ENCODE assay signal across 27 cellular contexts in the genomic region with DNA sequence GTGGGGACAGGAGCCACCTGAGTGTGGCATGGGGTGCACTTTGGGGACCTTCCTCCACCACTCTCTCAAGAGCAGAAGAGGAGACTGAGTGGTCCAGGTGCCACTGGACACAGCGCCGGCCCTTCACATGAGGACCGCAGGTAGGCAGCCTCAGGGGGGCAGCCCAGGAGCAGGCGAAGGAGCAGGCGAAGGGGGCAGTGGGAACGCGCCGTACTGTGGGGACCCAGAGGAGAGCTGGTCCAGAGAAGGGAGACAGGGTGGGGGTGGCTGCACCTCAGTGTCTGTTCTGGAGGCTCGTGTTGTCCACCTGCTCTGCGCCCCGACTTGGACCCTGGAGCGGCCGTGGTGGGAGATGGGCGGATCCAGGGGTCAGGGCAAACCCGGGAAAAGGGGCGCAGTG. TPM values are rescaled to one million over a fixed set of nuclear protein-coding genes. Genes with fewer than 3 reads are reported as not detected.
"Had no signal": no experiment of that assay in that cellular context is flagged by ENCODE, and none has a peak within 500 bp of the region (broad histone marks: within the 10 kb centered on the region; RNA-seq: fewer than 3 reads in every experiment).

No MANE protein-coding gene starts in this region.

- H3K4me1 ChIP-seq: stomach, suprapubic skin, testis, thyroid gland, tibial artery, tibial nerve, transverse colon, upper lobe of left lung, upper lobe of right lung, uterus, vagina had no signal

- H3K9me3 ChIP-seq: stomach, suprapubic skin, testis, thoracic aorta, thyroid gland, tibial artery, tibial nerve, transverse colon, upper lobe of left lung, upper lobe of right lung, uterus, vagina had no signal

- H3K27ac ChIP-seq: stomach, suprapubic skin, testis, thoracic aorta, thyroid gland, tibial artery, tibial nerve, transverse colon, upper lobe of left lung, upper lobe of right lung, uterus, vagina had no signal

- H3K4me3 ChIP-seq: stomach, suprapubic skin, testis, thoracic aorta, thyroid gland, tibial artery, tibial nerve, transverse colon, upper lobe of left lung, upper lobe of right lung, uterus, vagina had no signal

- DNase-seq: stimulated activated CD4-positive, alpha-beta T cell treated with anti-CD3 and anti-CD28 coated beads, Interleukin-2, amount 100 ng/mL, for 48 hours; stimulated activated CD4-positive, alpha-beta T cell treated with anti-CD3 and anti-CD28 coated beads, Interleukin-4, amount 100 ng/mL, for 1 hour; stimulated activated CD4-positive, alpha-beta T cell treated with anti-CD3 and anti-CD28 coated beads, Interleukin-4, amount 100 ng/mL, for 24 hours; stimulated activated CD4-positive, alpha-beta T cell treated with anti-CD3 and anti-CD28 coated beads, Interleukin-4, amount 100 ng/mL, for 4 hours; stimulated activated CD8-positive, alpha-beta memory T cell treated with anti-CD3 and anti-CD28 coated beads, Interleukin-4, amount 100 ng/mL, for 48 hours; stimulated activated naive B cell treated with anti-CD40 and anti-IgM and Interleukin-4, amounts not matched to agents 10 μg/mL and 1 μg/mL and 100 μg/mL, for 72 hours; stimulated activated naive CD4-positive, alpha-beta T cell; stimulated activated naive CD4-positive, alpha-beta T cell treated with Interleukin-2 at 50 U/mL for 16 hours; stimulated activated naive CD8-positive, alpha-beta T cell treated with anti-CD3 and anti-CD28 coated beads, Interleukin-15, amount 100 ng/mL, for 72 hours; stimulated activated naive CD8-positive, alpha-beta T cell treated with anti-CD3 and anti-CD28 coated beads, Interleukin-15, Interleukin-2, amounts not matched to agents 100 U/mL and 50 U/mL, for 24 hours; stomach; substantia nigra; testis; thyroid gland; tibial artery; transverse colon; trophoblast cell; upper lobe of right lung; uterus had no signal

- H3K27me3 ChIP-seq: stomach, testis, thyroid gland, tibial nerve, transverse colon, upper lobe of left lung, upper lobe of right lung, uterus, vagina had no signal

- ATAC-seq: stimulated activated effector memory CD8-positive, alpha-beta T cell treated with anti-CD3 and anti-CD28 coated beads, Interleukin-12 subunit alpha, Interleukin-12 subunit beta, amount 100 ng/mL, for 72 hours; stimulated activated memory B cell treated with anti-CD40 and anti-IgM and Interleukin-4, amounts not matched to agents 10 μg/mL and 1 μg/mL and 100 μg/mL, for 72 hours; stimulated activated naive B cell treated with anti-CD40 and anti-IgM and Interleukin-4, amounts not matched to agents 10 μg/mL and 1 μg/mL and 100 μg/mL, for 72 hours; stimulated activated naive CD8-positive, alpha-beta T cell treated with anti-CD3 and anti-CD28 coated beads, Interleukin-15, amount 100 ng/mL, for 72 hours; stimulated activated naive CD8-positive, alpha-beta T cell treated with anti-CD3 and anti-CD28 coated beads, Interleukin-15, Interleukin-2, amounts not matched to agents 100 U/mL and 50 U/mL, for 24 hours; upper lobe of right lung had no signal

- H3K36me3 ChIP-seq: stomach, suprapubic skin, thoracic aorta, thyroid gland, tibial artery, transverse colon, upper lobe of left lung, upper lobe of right lung, uterus, vagina had no signal

RNA-seq across cellular contexts. Expression of gene AQP12A, which starts 55.0 kb away (rescaled TPM):
- polyA plus RNA-seq: stomach, urinary bladder had no signal
